Comparison of ENCODE assay signal across 16 cellular contexts in genomic region chr1:109080441-109081082, GRCh38. TPM values are rescaled to one million over a fixed set of nuclear protein-coding genes. Genes with fewer than 3 reads are reported as not detected.
DNase-seq lines count a peak whose midpoint lies in the region; ATAC-seq, FAIRE-seq and TF ChIP-seq lines count a peak whose summit lies in the region.
"Had no signal": no experiment of that assay in that cellular context is flagged by ENCODE, and none has a peak within 500 bp of the region (broad histone marks: within the 10 kb centered on the region; RNA-seq: fewer than 3 reads in every experiment).

No MANE protein-coding gene starts in this region.

- H3K36me3 ChIP-seq in mucosa of rectum (ENCODE audit: control insufficient read depth in 2 of 2, insufficient read depth in 2 of 2, low read length in 2 of 2) (no peaks in the 10 kb centered on the region), transverse colon (no peaks in the 10 kb centered on the region), endodermal cell (ENCODE audit: control insufficient read depth, insufficient read depth, low read length) (no peaks in the 10 kb centered on the region)
- H3K36me3 ChIP-seq: WERI-Rb-1 had no signal

- peak overlapping the region; percentile 16 to 42 for H3K27ac ChIP-seq in mucosa of rectum (ENCODE audit: low read depth in 2 of 2, low read length in 2 of 2)
- H3K27ac ChIP-seq in transverse colon, result peak overlapping the region in 3 of 4 donors; percentile 33 to 54 (median 37)
- no peak overlapping the region for H3K27ac ChIP-seq in endodermal cell (ENCODE audit: low read depth, low read length)
- H3K27ac ChIP-seq: WERI-Rb-1 had no signal

- H3K27ac Mint-ChIP-seq in activated naive CD4-positive, alpha-beta T cell treated with anti-CD3 and anti-CD28 coated beads, Interleukin-2, amount 50 U/mL, for 72 hours, result peak overlapping the region; percentile 21 to 66
- peak overlapping the region; percentile 26 for H3K27ac Mint-ChIP-seq in dendritic cell treated with granulocyte-macrophage colony-stimulating factor and Interleukin-4, amounts not matched to agents 40 ng/mL and 50 ng/mL, for 4 days
- no peak overlapping the region for H3K27ac Mint-ChIP-seq in activated CD4-positive, alpha-beta T cell treated with anti-CD3 and anti-CD28 coated beads, Interleukin-2, amount 10 ng/mL, durations not matched to agents 24 days and 14 days
- no peak overlapping the region for H3K27ac Mint-ChIP-seq in endodermal cell

- H3K4me3 ChIP-seq in mucosa of rectum (ENCODE audit: low read length in 2 of 2) (peak overlapping the region in 1 of 2 donors; percentile 35), transverse colon (no peak overlapping the region), endodermal cell (ENCODE audit: low read length) (no peak overlapping the region)

- H3K9me3 ChIP-seq in mucosa of rectum (ENCODE audit: control insufficient read depth in 2 of 2, low read length in 2 of 2) (no peaks in the 10 kb centered on the region), transverse colon (no peaks in the 10 kb centered on the region), endodermal cell (ENCODE audit: control insufficient read depth, low read length) (no peaks in the 10 kb centered on the region)

- H3K4me1 Mint-ChIP-seq in dendritic cell treated with granulocyte-macrophage colony-stimulating factor and Interleukin-4, amounts not matched to agents 40 ng/mL and 50 ng/mL, for 4 days (ENCODE audit: low read depth), result peaks cover 11% of the 10 kb centered on the region
- peaks cover 5% of the 10 kb centered on the region for H3K4me1 Mint-ChIP-seq in activated CD4-positive, alpha-beta T cell treated with anti-CD3 and anti-CD28 coated beads, Interleukin-2, amount 10 ng/mL, durations not matched to agents 24 days and 14 days
- peaks cover 10% of the 10 kb centered on the region for H3K4me1 Mint-ChIP-seq in endodermal cell

- TF ChIP-seq POLR2A in transverse colon (IDR thresholded peaks at IDR 0.05), result no peak

- H3K36me3 Mint-ChIP-seq in activated naive CD4-positive, alpha-beta T cell treated with anti-CD3 and anti-CD28 coated beads, Interleukin-2, amount 50 U/mL, for 72 hours, result peaks cover 5 to 6% of the 10 kb centered on the region in 2 donors
- H3K36me3 Mint-ChIP-seq in dendritic cell treated with granulocyte-macrophage colony-stimulating factor and Interleukin-4, amounts not matched to agents 40 ng/mL and 50 ng/mL, for 4 days (ENCODE audit: low read depth), result peaks cover 6% of the 10 kb centered on the region
- H3K36me3 Mint-ChIP-seq in activated CD4-positive, alpha-beta T cell treated with anti-CD3 and anti-CD28 coated beads, Interleukin-2, amount 10 ng/mL, durations not matched to agents 24 days and 14 days (ENCODE audit: low read depth), result peaks cover 2% of the 10 kb centered on the region
- H3K36me3 Mint-ChIP-seq in endodermal cell (ENCODE audit: low read depth), result no peaks in the 10 kb centered on the region

- intact Hi-C loops in dendritic cell treated with granulocyte-macrophage colony-stimulating factor and Interleukin-4, amounts not matched to agents 40 ng/mL and 50 ng/mL, for 4 days (cut with micrococcal nuclease), result no loop called here
- intact Hi-C loops in transverse colon (cut with DNase I; ENCODE audit: low total_unique reads), result no loop called here
- intact Hi-C loops in activated CD4-positive, alpha-beta T cell treated with anti-CD3 and anti-CD28 coated beads, Interleukin-2, amount 10 ng/mL, durations not matched to agents 24 days and 14 days (cut with micrococcal nuclease), result no loop called here

- WGBS in transverse colon (ENCODE audit: low coverage in 1 of 2), 2 donors, result 77 to 87% methylated on average over 4 to 5 of the region's 5 CpGs
- 90 to 98% methylated on average over 3 to 5 of the region's 5 CpGs for WGBS in endodermal cell (ENCODE audit: insufficient coverage in 1 of 2, insufficient read length in 1 of 2), 2 experiments

- no peak for FAIRE-seq in frontal cortex (lab: Jason Lieb, UNC)
- FAIRE-seq: GM18507, HTR-8/SVneo had no signal

- no peak for DNase-seq in activated naive CD4-positive, alpha-beta T cell treated with anti-CD3 and anti-CD28 coated beads, Interleukin-2, amount 50 U/mL, for 72 hours (ENCODE audit: low spot score in 2 of 2)
- no peak for DNase-seq in activated naive CD4-positive, alpha-beta T cell treated with anti-CD3 and anti-CD28 coated beads, Interleukin-2, amount 50 U/mL, for 16 hours
- DNase-seq in transverse colon (no peak), frontal cortex (ENCODE audit: low spot score in 2 of 2) (no peak), endodermal cell (no peak)
- no peak for DNase-seq in activated CD4-positive, alpha-beta T cell treated with anti-CD3 and anti-CD28 coated beads, Interleukin-2, amount 10 ng/mL, durations not matched to agents 24 days and 14 days
- DNase-seq: activated CD8-positive, alpha-beta memory T cell treated with anti-CD3 and anti-CD28 coated beads for 24 hours; amygdala; C1 segment of cervical spinal cord; hippocampal formation; WERI-Rb-1 had no signal

- in situ Hi-C loops in transverse colon (cut with MboI; ENCODE audit: low pct_ligation_motif_present in 1 of 4, low pct_unique_long_range_greater_than_20kb in 1 of 4, low sequenced_read_pairs in 3 of 4), result no loop called here

- TF ChIP-seq CTCF in transverse colon (IDR thresholded peaks at IDR 0.05), result no peak
- no peak for TF ChIP-seq CTCF in endodermal cell (conservative IDR thresholded peaks at IDR 0.05)

- no peaks in the 10 kb centered on the region for H3K9me3 Mint-ChIP-seq in activated naive CD4-positive, alpha-beta T cell treated with anti-CD3 and anti-CD28 coated beads, Interleukin-2, amount 50 U/mL, for 72 hours
- no peaks in the 10 kb centered on the region for H3K9me3 Mint-ChIP-seq in dendritic cell treated with granulocyte-macrophage colony-stimulating factor and Interleukin-4, amounts not matched to agents 40 ng/mL and 50 ng/mL, for 4 days
- H3K9me3 Mint-ChIP-seq in activated CD4-positive, alpha-beta T cell treated with anti-CD3 and anti-CD28 coated beads, Interleukin-2, amount 10 ng/mL, durations not matched to agents 24 days and 14 days, result no peaks in the 10 kb centered on the region
- H3K9me3 Mint-ChIP-seq in endodermal cell, result peaks cover 3% of the 10 kb centered on the region

- H3K9ac ChIP-seq in mucosa of rectum (ENCODE audit: low read depth in 1 of 2, low read length in 2 of 2) (no peak overlapping the region), endodermal cell (ENCODE audit: extremely low read depth, low read length, poor library complexity, severe bottlenecking) (no peak overlapping the region)

- ATAC-seq in activated naive CD4-positive, alpha-beta T cell treated with anti-CD3 and anti-CD28 coated beads, Interleukin-2, amount 50 U/mL, for 72 hours, result no peak

- peaks cover 2 to 5% of the 10 kb centered on the region in 2 donors for H3K4me1 ChIP-seq in mucosa of rectum (ENCODE audit: control insufficient read depth in 2 of 2, insufficient read depth in 2 of 2, low read length in 2 of 2)
- H3K4me1 ChIP-seq in transverse colon, result peaks cover 0 to 7% (median 3%) of the 10 kb centered on the region in 4 donors
- H3K4me1 ChIP-seq in endodermal cell (ENCODE audit: control insufficient read depth, insufficient read depth, low read length), result no peaks in the 10 kb centered on the region

- no peaks in the 10 kb centered on the region for H3K27me3 Mint-ChIP-seq in dendritic cell treated with granulocyte-macrophage colony-stimulating factor and Interleukin-4, amounts not matched to agents 40 ng/mL and 50 ng/mL, for 4 days
- no peaks in the 10 kb centered on the region for H3K27me3 Mint-ChIP-seq in activated CD4-positive, alpha-beta T cell treated with anti-CD3 and anti-CD28 coated beads, Interleukin-2, amount 10 ng/mL, durations not matched to agents 24 days and 14 days
- H3K27me3 Mint-ChIP-seq in endodermal cell (ENCODE audit: insufficient read depth), result no peaks in the 10 kb centered on the region

- TF ChIP-seq EP300 in transverse colon (IDR thresholded peaks at IDR 0.05; ENCODE audit: low read depth), result no peak

- no peaks in the 10 kb centered on the region for H3K27me3 ChIP-seq in mucosa of rectum (ENCODE audit: control insufficient read depth in 2 of 2, insufficient read depth in 2 of 2, low read length in 2 of 2)
- H3K27me3 ChIP-seq in transverse colon, result no peaks in the 10 kb centered on the region
- H3K27me3 ChIP-seq in endodermal cell (ENCODE audit: control insufficient read depth, insufficient read depth, low read length, poor library complexity, severe bottlenecking), result no peaks in the 10 kb centered on the region

- no peak overlapping the region for H3K4me3 Mint-ChIP-seq in dendritic cell treated with granulocyte-macrophage colony-stimulating factor and Interleukin-4, amounts not matched to agents 40 ng/mL and 50 ng/mL, for 4 days
- H3K4me3 Mint-ChIP-seq in activated CD4-positive, alpha-beta T cell treated with anti-CD3 and anti-CD28 coated beads, Interleukin-2, amount 10 ng/mL, durations not matched to agents 24 days and 14 days, result no peak overlapping the region
- H3K4me3 Mint-ChIP-seq in endodermal cell, result no peak overlapping the region

RNA-seq across cellular contexts. Expression of gene TAF13, which starts 4.8 kb away (rescaled TPM):
- 10 to 100 TPM; 15.4 to 49.0 TPM for total RNA-seq in activated naive CD4-positive, alpha-beta T cell treated with anti-CD3 and anti-CD28 coated beads, Interleukin-2, amount 50 U/mL, for 72 hours
- total RNA-seq in transverse colon (10 to 100 TPM in 3 of 4 donors, 1 to 10 TPM in 1; 4.0 to 33.0 (median 32.0) TPM), frontal cortex (74.6 TPM), endodermal cell (10 to 100 TPM; 39.2 to 48.6 TPM)
- total RNA-seq in activated CD4-positive, alpha-beta T cell treated with anti-CD3 and anti-CD28 coated beads, Interleukin-2, amount 10 ng/mL, durations not matched to agents 24 days and 14 days, result 24.9 and 31.7 TPM in 2 replicates
- 35.5 TPM for polyA plus RNA-seq in endodermal cell (2013, experiment 1 of 2)
- polyA plus RNA-seq in endodermal cell (2013, experiment 2 of 2), result 37.9 TPM

RNA-seq across cellular contexts. Expression of gene TMEM167B, which starts 10.0 kb away (rescaled TPM):
- 10 to 100 TPM; 24.0 to 54.9 TPM for total RNA-seq in activated naive CD4-positive, alpha-beta T cell treated with anti-CD3 and anti-CD28 coated beads, Interleukin-2, amount 50 U/mL, for 72 hours
- total RNA-seq in transverse colon, result 10 to 100 TPM in 3 of 4 donors, 1 to 10 TPM in 1; 2.2 to 23.0 (median 18.8) TPM
- total RNA-seq in frontal cortex, result 44.4 TPM
- total RNA-seq in activated CD4-positive, alpha-beta T cell treated with anti-CD3 and anti-CD28 coated beads, Interleukin-2, amount 10 ng/mL, durations not matched to agents 24 days and 14 days, result 26.7 and 29.2 TPM in 2 replicates
- 10 to 100 TPM; 14.6 to 23.0 TPM for total RNA-seq in endodermal cell
- polyA plus RNA-seq in endodermal cell (2013, experiment 1 of 2), result 19.6 TPM
- 17.1 TPM for polyA plus RNA-seq in endodermal cell (2013, experiment 2 of 2)

RNA-seq across cellular contexts. Expression of gene ELAPOR1, which starts 33.4 kb away (rescaled TPM):
- 10 to 100 TPM in 1 of 2 donors, 1 to 10 TPM in 1; 5.7 to 15.0 TPM for total RNA-seq in activated naive CD4-positive, alpha-beta T cell treated with anti-CD3 and anti-CD28 coated beads, Interleukin-2, amount 50 U/mL, for 72 hours
- total RNA-seq in transverse colon (10 to 100 TPM; 19.5 to 72.2 (median 38.4) TPM), frontal cortex (15.9 TPM), endodermal cell (under 1 TPM; 0.48 to 0.89 TPM)
- total RNA-seq in activated CD4-positive, alpha-beta T cell treated with anti-CD3 and anti-CD28 coated beads, Interleukin-2, amount 10 ng/mL, durations not matched to agents 24 days and 14 days, result 30.3 and 32.0 TPM in 2 replicates
- 2.2 TPM for polyA plus RNA-seq in endodermal cell (2013, experiment 1 of 2)
- 2.1 TPM for polyA plus RNA-seq in endodermal cell (2013, experiment 2 of 2)
- total RNA-seq: epithelial cell of proximal tubule had no signal

RNA-seq across cellular contexts. Expression of gene WDR47, which starts 38.7 kb away (rescaled TPM):
- 10 to 100 TPM in 1 of 2 donors, 1 to 10 TPM in 1; 7.9 to 11.5 TPM for total RNA-seq in activated naive CD4-positive, alpha-beta T cell treated with anti-CD3 and anti-CD28 coated beads, Interleukin-2, amount 50 U/mL, for 72 hours
- total RNA-seq in transverse colon (10 to 100 TPM in 2 of 4 donors, 1 to 10 TPM in 2; 6.7 to 12.1 (median 9.7) TPM), frontal cortex (277 TPM), endodermal cell (1 to 10 TPM; 7.5 to 9.2 TPM)
- total RNA-seq in activated CD4-positive, alpha-beta T cell treated with anti-CD3 and anti-CD28 coated beads, Interleukin-2, amount 10 ng/mL, durations not matched to agents 24 days and 14 days, result 11.8 and 14.0 TPM in 2 replicates
- 13.4 TPM for polyA plus RNA-seq in endodermal cell (2013, experiment 1 of 2)
- polyA plus RNA-seq in endodermal cell (2013, experiment 2 of 2), result 13.4 TPM

Comparison
In these comparisons a context has a peak if more than half of its experiments do, and no peak if none do; other contexts are left out.
1. H3K27ac Mint-ChIP-seq: peak in activated naive CD4-positive, alpha-beta T cell treated with anti-CD3 and anti-CD28 coated beads, Interleukin-2, amount 50 U/mL, for 72 hours (2 of 2) and dendritic cell treated with granulocyte-macrophage colony-stimulating factor and Interleukin-4, amounts not matched to agents 40 ng/mL and 50 ng/mL, for 4 days (single experiment); none in activated CD4-positive, alpha-beta T cell treated with anti-CD3 and anti-CD28 coated beads, Interleukin-2, amount 10 ng/mL, durations not matched to agents 24 days and 14 days (single experiment) and endodermal cell (single experiment).